8 cellular contexts compared by ENCODE assay signal in the genomic region with DNA sequence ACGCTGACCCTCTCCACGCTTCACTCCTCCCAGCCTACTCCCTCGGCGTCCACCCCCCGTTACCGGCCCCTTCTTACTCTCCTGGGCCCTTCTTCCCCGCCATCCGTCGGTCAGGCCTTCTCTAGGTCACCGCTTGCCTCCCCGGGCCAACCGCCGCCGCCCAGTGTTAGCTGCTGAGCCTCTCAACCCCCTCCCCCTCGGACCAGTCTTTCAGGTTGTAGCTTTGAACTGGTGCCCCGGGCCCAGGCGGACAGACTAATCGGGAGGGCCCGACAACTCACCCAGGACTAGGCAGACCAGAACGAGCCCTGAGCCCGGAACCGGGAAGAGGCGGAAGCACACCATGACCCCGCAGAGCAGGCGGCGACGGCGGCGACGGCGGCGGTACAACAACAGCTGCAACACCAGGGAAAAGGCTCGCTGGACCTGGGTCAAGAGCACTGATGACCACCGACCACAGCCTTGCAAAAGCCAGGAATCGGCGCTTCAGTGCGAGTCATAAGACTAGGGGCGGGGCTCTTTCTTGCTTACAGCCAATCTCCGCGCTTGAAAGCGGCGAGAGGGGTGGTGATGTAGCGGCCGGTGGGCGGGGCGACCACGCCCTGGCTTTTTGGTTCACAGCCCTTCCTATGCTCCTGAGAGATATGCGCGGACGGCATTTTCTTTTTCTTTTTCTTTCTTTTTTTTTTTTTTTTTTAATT. TPM values are rescaled to one million over a fixed set of nuclear protein-coding genes. Genes with fewer than 3 reads are reported as not detected.
DNase-seq lines count a peak whose midpoint lies in the region; ATAC-seq and TF ChIP-seq lines count a peak whose summit lies in the region.

LAMP2 (minus strand) TSS at position 472 of the 701 bp plus-strand sequence; CDS start at position 345, 127 bp downstream.

- peaks cover 32% of the 10 kb centered on the region for H3K4me1 Mint-ChIP-seq in CD14-positive monocyte

- TF ChIP-seq CTCF in CD14-positive monocyte (IDR thresholded peaks at IDR 0.05) (no peak), left lung (IDR thresholded peaks at IDR 0.05) (no peak)

- H3K4me3 ChIP-seq in left lung = peak within 1 kb of the TSS; percentile 40 to 56

- H3K27me3 ChIP-seq in left lung = no peaks in the 10 kb centered on the region

- peak; percentile 98 for ATAC-seq in GM19397 (IDR thresholded peaks at IDR 0.05; ENCODE audit: unreplicated experiment)
- peak; percentile 96 for ATAC-seq in HG03565 (IDR thresholded peaks at IDR 0.05; ENCODE audit: unreplicated experiment)
- peak; percentile 98 for ATAC-seq in left lung

- peak; percentile 88 for DNase-seq in CD14-positive monocyte (ENCODE audit: low spot score)
- peak; percentile 95 for DNase-seq in NCI-H748 treated with DMSO at 0.1 percent for 48 hours (lab: John Stamatoyannopoulos, UW)
- DNase-seq in activated CD4-positive, alpha-beta T cell treated with anti-CD3 and anti-CD28 coated beads, Interleukin-2, amount 50 U/mL, for 24 hours (ENCODE audit: low read depth in 1 of 2, low spot score in 1 of 2) = peak; percentile 32 to 67
- peak; percentile 79 for DNase-seq in dedifferentiated amniotic fluid mesenchymal stem cell (ENCODE audit: extremely low spot score)
- peak; percentile 91 to 92 for DNase-seq in left lung
- peak; percentile 62 for DNase-seq in stimulated activated CD4-positive, alpha-beta T cell treated with anti-CD3 and anti-CD28 coated beads, Interleukin-2, amount 100 ng/mL, for 4 hours (ENCODE audit: low read depth)

- peaks cover 0 to 28% of the 10 kb centered on the region in 2 donors for H3K4me1 ChIP-seq in left lung

- no peaks in the 10 kb centered on the region for H3K9me3 ChIP-seq in left lung

- peaks cover 0 to 6% (median 3%) of the 10 kb centered on the region in 7 donors for H3K9me3 Mint-ChIP-seq in CD14-positive monocyte

- intact Hi-C loops in CD14-positive monocyte (cut with micrococcal nuclease) = loop anchor here in 1 of 2 donors (10.0 kb wide), 1 partner anchor 164 kb away; no protein-coding TSS in a partner anchor
- intact Hi-C loops in left lung (cut with DNase I) = no loop called here

- H3K36me3 Mint-ChIP-seq in CD14-positive monocyte = no peaks in the 10 kb centered on the region

- peaks cover 0 to 6% (median 0%) of the 10 kb centered on the region in 3 donors for H3K27me3 Mint-ChIP-seq in CD14-positive monocyte (ENCODE audit: low read depth in 3 of 3)

- H3K27ac Mint-ChIP-seq in CD14-positive monocyte = peak within 1 kb of the TSS; percentile 93 to 99 (median 95)

- no peaks in the 10 kb centered on the region for H3K36me3 ChIP-seq in left lung

- H3K4me3 Mint-ChIP-seq in CD14-positive monocyte = peak within 1 kb of the TSS; percentile 95 to 97

- peak within 1 kb of the TSS; percentile 93 to 95 for H3K27ac ChIP-seq in left lung

RNA-seq across cellular contexts. Expression of gene LAMP2, which starts in this region (rescaled TPM):
- 100 to 1,000 TPM; 330 to 381 TPM for polyA plus RNA-seq in CD14-positive monocyte
- total RNA-seq in left lung = 100 to 1,000 TPM; 159 to 160 TPM

Comparison
In these comparisons a context has a peak if more than half of its experiments do, and no peak if none do; other contexts are left out.
1. Peak in every context shown above with its lines: DNase-seq, ATAC-seq, H3K4me3 ChIP-seq and H3K27ac ChIP-seq.